8 cellular contexts compared by ENCODE assay signal in genomic region chr4:99893029-99893428, GRCh38. TPM values are rescaled to one million over a fixed set of nuclear protein-coding genes. Genes with fewer than 3 reads are reported as not detected.
DNase-seq lines count a peak whose midpoint lies in the region; ATAC-seq and TF ChIP-seq lines count a peak whose summit lies in the region.
"Had no signal": no experiment of that assay in that cellular context is flagged by ENCODE, and none has a peak within 500 bp of the region (broad histone marks: within the 10 kb centered on the region; RNA-seq: fewer than 3 reads in every experiment).

No MANE protein-coding gene starts in this region.

- no peak for TF ChIP-seq POLR2A in HCT116 (IDR thresholded peaks at IDR 0.05; ENCODE audit: borderline replicate concordance, extremely low read depth, insufficient read depth, insufficient read length)

- H3K27me3 ChIP-seq in HCT116 (ENCODE audit: insufficient read depth, low read length) (no peaks in the 10 kb centered on the region), skeletal muscle satellite cell (ENCODE audit: control insufficient read depth, insufficient read depth, low read length) (no peaks in the 10 kb centered on the region)

- H3K9me3 ChIP-seq in HCT116 (ENCODE audit: control insufficient read depth in 1 of 2, insufficient read depth in 1 of 2, low read depth in 1 of 2, low read length in 2 of 2) = no peaks in the 10 kb centered on the region
- H3K9me3 ChIP-seq in skeletal muscle satellite cell (replicated peaks; ENCODE audit: low read length) = no peaks in the 10 kb centered on the region

- H3K4me3 ChIP-seq in HCT116 (replicated peaks in 1 of 2; ENCODE audit: low read depth in 1 of 2, low read length in 2 of 2) = peak overlapping the region; percentile 76 to 81
- H3K4me3 ChIP-seq in WI38 (ENCODE audit: low read depth, low read length) = peak overlapping the region; percentile 94
- H3K4me3 ChIP-seq in fibroblast of the aortic adventitia (ENCODE audit: low read depth, low read length) = peak overlapping the region; percentile 91
- H3K4me3 ChIP-seq in skeletal muscle satellite cell (ENCODE audit: low read length) = peak overlapping the region; percentile 92

- RAD21 ChIA-PET in HCT116 (lab: Charles Lee; ENCODE audit: low non-redundant PET in 1 of 2, low total read pairs in 2 of 2, uncharacterized antibody in 2 of 2, unreplicated experiment in 2 of 2) = no interaction called here

- no peak overlapping the region for H2AFZ ChIP-seq in HCT116 (ENCODE audit: low read depth, low read length, poor library complexity, severe bottlenecking)

- H4K20me1 ChIP-seq in HCT116 (ENCODE audit: insufficient read depth) = no peaks in the 10 kb centered on the region

- no peak for DNase-seq in HCT116 (ENCODE audit: low read depth, low spot score)
- no peak for DNase-seq in fibroblast of the aortic adventitia (ENCODE audit: low read depth)
- no peak for DNase-seq in RWPE1 (ENCODE audit: low spot score)
- no peak for DNase-seq in stimulated activated CD4-positive, alpha-beta T cell treated with anti-CD3 and anti-CD28 coated beads, Interleukin-2, amount 100 ng/mL, for 48 hours
- DNase-seq in NCI-H2107 treated with DMSO at 0.1 percent for 48 hours (lab: John Stamatoyannopoulos, UW; ENCODE audit: unreplicated experiment) = no peak
- DNase-seq: activated CD4-positive, alpha-beta T cell treated with anti-CD3 and anti-CD28 coated beads, Interleukin-2, amount 50 U/mL, for 48 hours had no signal

- H3K4me2 ChIP-seq in HCT116 (ENCODE audit: low read length) (peak overlapping the region; percentile 91), skeletal muscle satellite cell (ENCODE audit: low read length) (peak overlapping the region; percentile 90)

- H3K36me3 ChIP-seq in HCT116 (ENCODE audit: control insufficient read depth in 1 of 2, insufficient read depth in 2 of 2, low read length in 2 of 2) = no peaks in the 10 kb centered on the region
- peaks cover 8% of the 10 kb centered on the region for H3K36me3 ChIP-seq in skeletal muscle satellite cell (ENCODE audit: insufficient read depth, low read length)

- CTCF ChIA-PET in HCT116 (lab: Charles Lee) = no interaction called here
- CTCF ChIA-PET in RWPE1 (lab: Yijun Ruan, JAX) = no interaction called here

- no peak for ATAC-seq in HCT116

- peaks cover 33% of the 10 kb centered on the region for H3K79me2 ChIP-seq in HCT116 (ENCODE audit: insufficient read depth, low read length)

- intact Hi-C loops in HCT116 (cut with micrococcal nuclease) = loop anchor here (5.0 kb wide), 1 partner anchor 54 kb away; the partner anchor contains the start of gene DNAJB14

- H3K9ac ChIP-seq in HCT116 (ENCODE audit: low read length) = peak overlapping the region; percentile 63
- peak overlapping the region; percentile 92 for H3K9ac ChIP-seq in skeletal muscle satellite cell (ENCODE audit: low read depth, low read length)

- H3K9me2 ChIP-seq in HCT116 (ENCODE audit: insufficient read depth) = no peaks in the 10 kb centered on the region

- no peak overlapping the region for H3K27ac ChIP-seq in HCT116 (ENCODE audit: low read depth, low read length)
- no peak overlapping the region for H3K27ac ChIP-seq in RWPE1

- POLR2A ChIA-PET in HCT116 (lab: Charles Lee) (no interaction called here), RWPE1 (lab: Yijun Ruan, JAX; ENCODE audit: low non-redundant PET) (no interaction called here)

- BruUV-seq in HCT116 (replicated peaks; lab: Mats Ljungman, UMichigan) = no TSS peak

- TF ChIP-seq CTCF in HCT116 (IDR thresholded peaks at IDR 0.05 in 2 of 3, conservative IDR thresholded peaks at IDR 0.05 in 1 of 3; ENCODE audit: borderline replicate concordance in 1 of 3, insufficient read depth in 1 of 3, low read depth in 2 of 3, low read length in 2 of 3) = no peak
- no peak for TF ChIP-seq CTCF in WI38 (IDR thresholded peaks at IDR 0.05; ENCODE audit: low read depth, low read length)
- no peak for TF ChIP-seq CTCF in fibroblast of the aortic adventitia (IDR thresholded peaks at IDR 0.05; ENCODE audit: insufficient read depth, low read length)
- no peak for TF ChIP-seq CTCF in RWPE1 (conservative IDR thresholded peaks at IDR 0.05; ENCODE audit: low read depth)

- H3K4me1 ChIP-seq in HCT116 (ENCODE audit: control insufficient read depth in 1 of 2, insufficient read depth in 2 of 2, low read length in 2 of 2) (peaks cover 4 to 18% of the 10 kb centered on the region in 2 experiments; a peak in 3 of 4 replicates), skeletal muscle satellite cell (ENCODE audit: control insufficient read depth, insufficient read depth, low read length) (peaks cover 16% of the 10 kb centered on the region)

- no peak for TF ChIP-seq RAD21 in HCT116 (IDR thresholded peaks at IDR 0.05; ENCODE audit: low read depth)

TF ChIP-seq in HCT116, 20 proteins besides CTCF, POLR2A, EP300 and RAD21:
- TF ChIP-seq TCF7L2 (IDR thresholded peaks at IDR 0.05; ENCODE audit: borderline replicate concordance, extremely low read depth, insufficient read depth, insufficient read length) (no peak), JUND (IDR thresholded peaks at IDR 0.05) (no peak), EZH2phosphoT487 (IDR thresholded peaks at IDR 0.05; ENCODE audit: borderline replicate concordance) (no peak), REST (IDR thresholded peaks at IDR 0.05; ENCODE audit: low read depth) (no peak), SIN3A (IDR thresholded peaks at IDR 0.05; ENCODE audit: low read depth) (no peak), EGR1 (IDR thresholded peaks at IDR 0.05; ENCODE audit: low read depth) (no peak), EZH2 (IDR thresholded peaks at IDR 0.05) (no peak), ELF1 (IDR thresholded peaks at IDR 0.05; ENCODE audit: borderline replicate concordance, low read depth) (no peak), MAX (IDR thresholded peaks at IDR 0.05) (no peak), SRF (IDR thresholded peaks at IDR 0.05; ENCODE audit: low read depth) (no peak), ZNF274 (IDR thresholded peaks at IDR 0.05; ENCODE audit: low read depth, low read length) (no peak), POLR2AphosphoS5 (IDR thresholded peaks at IDR 0.05; ENCODE audit: low read depth, low read length) (no peak), FOSL1 (IDR thresholded peaks at IDR 0.05; ENCODE audit: low read depth) (no peak)

RNA-seq across cellular contexts. Expression of gene LAMTOR3, which starts 1.2 kb away (rescaled TPM):
- total RNA-seq in HCT116 (2021; ENCODE audit: unreplicated experiment) (21.0 TPM), fibroblast of the aortic adventitia (ENCODE audit: low replicate concordance) (11.5 and 69.9 TPM in 2 replicates)
- polyA plus RNA-seq in HCT116 (2012) = 6.0 and 8.5 TPM in 2 replicates
- total RNA-seq in skeletal muscle satellite cell (2012; rRNA removed) = 40.2 and 46.1 TPM in 2 replicates

RNA-seq across cellular contexts. Expression of gene DNAJB14, which starts 53.4 kb away (rescaled TPM):
- 52.5 TPM for total RNA-seq in HCT116 (2021; ENCODE audit: unreplicated experiment)
- polyA plus RNA-seq in HCT116 (2012) = 22.9 and 29.0 TPM in 2 replicates
- total RNA-seq in fibroblast of the aortic adventitia (ENCODE audit: low replicate concordance) = 36.8 and 49.1 TPM in 2 replicates
- total RNA-seq in skeletal muscle satellite cell (2012; rRNA removed) = 20.1 and 28.4 TPM in 2 replicates

RNA-seq across cellular contexts. Expression of gene H2AZ1, which starts 57.0 kb away (rescaled TPM):
- total RNA-seq in HCT116 (2021; ENCODE audit: unreplicated experiment) (839 TPM), fibroblast of the aortic adventitia (ENCODE audit: low replicate concordance) (42.3 and 385 TPM in 2 replicates)
- 866 and 1,089 TPM in 2 replicates for polyA plus RNA-seq in HCT116 (2012)
- total RNA-seq in skeletal muscle satellite cell (2012; rRNA removed) = 344 and 353 TPM in 2 replicates
